ENCODE assay signal across 1 cellular context in the genomic region with DNA sequence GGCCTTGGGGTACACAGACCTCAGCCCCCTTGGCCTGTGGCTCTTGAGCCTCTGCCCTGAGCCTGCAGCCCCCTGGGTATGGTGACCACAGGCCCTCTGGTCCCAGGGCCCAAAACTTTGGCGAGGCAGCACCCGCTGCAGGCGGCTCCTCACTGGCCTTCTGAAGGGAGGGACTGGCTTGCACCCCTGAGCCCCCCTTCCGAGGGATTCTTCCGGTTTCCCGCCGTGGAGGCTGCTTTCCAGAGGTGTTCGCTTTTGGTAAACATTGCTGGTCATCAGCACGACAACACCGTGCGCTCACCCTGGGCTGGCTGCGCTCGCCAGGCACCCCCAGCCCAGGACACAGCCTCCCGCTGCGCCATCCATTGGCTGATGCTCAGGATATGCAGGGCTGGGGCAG.
TF ChIP-seq lines count a peak whose summit lies in the region.

No MANE protein-coding gene starts in this region.

TF ChIP-seq in H1, 55 proteins besides CTCF, POLR2A, EP300 and RAD21:
- TF ChIP-seq SIX5 (IDR thresholded peaks at IDR 0.05; ENCODE audit: low read depth, low read length) (no peak), NANOG (IDR thresholded peaks at IDR 0.05; ENCODE audit: insufficient read depth, low read depth, low read length, poor library complexity, severe bottlenecking) (no peak), KDM1A (IDR thresholded peaks at IDR 0.05; ENCODE audit: borderline replicate concordance, low read length) (no peak), SP4 (IDR thresholded peaks at IDR 0.05; ENCODE audit: low read length) (no peak), BCL11A (IDR thresholded peaks at IDR 0.05; ENCODE audit: low read depth in 2 of 2, low read length in 2 of 2) (no peak), CBX5 (IDR thresholded peaks at IDR 0.05; ENCODE audit: low read depth, low read length) (no peak), SIN3A (conservative IDR thresholded peaks at IDR 0.05 in 1 of 2, IDR thresholded peaks at IDR 0.05 in 1 of 2; ENCODE audit: low read depth in 1 of 2, low read length in 2 of 2) (no peak), TCF12 (IDR thresholded peaks at IDR 0.05; ENCODE audit: low read depth, low read length) (no peak), TAF7 (optimal IDR thresholded peaks at IDR 0.05; ENCODE audit: borderline replicate concordance, low read depth, low read length) (no peak), EGR1 (IDR thresholded peaks at IDR 0.05; ENCODE audit: borderline replicate concordance, low read depth, low read length) (no peak), POU5F1 (IDR thresholded peaks at IDR 0.05; ENCODE audit: low read depth, low read length) (no peak), KDM5A (IDR thresholded peaks at IDR 0.05; ENCODE audit: low read length) (no peak), BACH1 (IDR thresholded peaks at IDR 0.05; ENCODE audit: low read length) (no peak), RXRA (IDR thresholded peaks at IDR 0.05; ENCODE audit: insufficient read depth, low read depth, low read length) (no peak), CTBP2 (IDR thresholded peaks at IDR 0.05; ENCODE audit: borderline replicate concordance, insufficient read depth, insufficient read length, low read length) (no peak), YY1 (IDR thresholded peaks at IDR 0.05; ENCODE audit: low read depth, low read length) (no peak)
- TF ChIP-seq, protein P1, sequence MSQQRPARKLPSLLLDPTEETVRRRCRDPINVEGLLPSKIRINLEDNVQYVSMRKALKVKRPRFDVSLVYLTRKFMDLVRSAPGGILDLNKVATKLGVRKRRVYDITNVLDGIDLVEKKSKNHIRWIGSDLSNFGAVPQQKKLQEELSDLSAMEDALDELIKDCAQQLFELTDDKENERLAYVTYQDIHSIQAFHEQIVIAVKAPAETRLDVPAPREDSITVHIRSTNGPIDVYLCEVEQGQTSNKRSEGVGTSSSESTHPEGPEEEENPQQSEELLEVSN (IDR thresholded peaks at IDR 0.05): no peak
- TF ChIP-seq, protein P2, sequence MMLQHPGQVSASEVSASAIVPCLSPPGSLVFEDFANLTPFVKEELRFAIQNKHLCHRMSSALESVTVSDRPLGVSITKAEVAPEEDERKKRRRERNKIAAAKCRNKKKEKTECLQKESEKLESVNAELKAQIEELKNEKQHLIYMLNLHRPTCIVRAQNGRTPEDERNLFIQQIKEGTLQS (IDR thresholded peaks at IDR 0.05; ENCODE audit: insufficient read depth, low read depth, low read length): no peak
- TF ChIP-seq, protein P3, sequence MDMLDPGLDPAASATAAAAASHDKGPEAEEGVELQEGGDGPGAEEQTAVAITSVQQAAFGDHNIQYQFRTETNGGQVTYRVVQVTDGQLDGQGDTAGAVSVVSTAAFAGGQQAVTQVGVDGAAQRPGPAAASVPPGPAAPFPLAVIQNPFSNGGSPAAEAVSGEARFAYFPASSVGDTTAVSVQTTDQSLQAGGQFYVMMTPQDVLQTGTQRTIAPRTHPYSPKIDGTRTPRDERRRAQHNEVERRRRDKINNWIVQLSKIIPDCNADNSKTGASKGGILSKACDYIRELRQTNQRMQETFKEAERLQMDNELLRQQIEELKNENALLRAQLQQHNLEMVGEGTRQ (IDR thresholded peaks at IDR 0.05; ENCODE audit: low read length): no peak
TF ChIP-seq in H1: peak in this region for 0.
